In genomic region chr9:137456061-137456863, GRCh38 we compare ENCODE assay signal across 11 cellular contexts. TPM values are rescaled to one million over a fixed set of nuclear protein-coding genes. Genes with fewer than 3 reads are reported as not detected.
DNase-seq lines count a peak whose midpoint lies in the region; ATAC-seq lines count a peak whose summit lies in the region.
"Had no signal": no experiment of that assay in that cellular context is flagged by ENCODE, and none has a peak within 500 bp of the region (broad histone marks: within the 10 kb centered on the region; RNA-seq: fewer than 3 reads in every experiment).

No MANE protein-coding gene starts in this region.

- H3K9me3 Mint-ChIP-seq in activated naive CD4-positive, alpha-beta T cell treated with anti-CD3 and anti-CD28 coated beads for 36 hours, result no peaks in the 10 kb centered on the region
- H3K9me3 Mint-ChIP-seq in activated naive CD4-positive, alpha-beta T cell treated with anti-CD3 and anti-CD28 coated beads, Interleukin-2, amount 50 U/mL, for 72 hours, result no peaks in the 10 kb centered on the region
- H3K9me3 Mint-ChIP-seq in stimulated activated memory B cell treated with anti-CD40 and anti-IgM and Interleukin-4, amounts not matched to agents 10 μg/mL and 1 μg/mL and 100 μg/mL, for 72 hours, result peaks cover 5% of the 10 kb centered on the region

- peaks cover 13% of the 10 kb centered on the region for H3K36me3 Mint-ChIP-seq in activated naive CD4-positive, alpha-beta T cell treated with anti-CD3 and anti-CD28 coated beads for 36 hours (ENCODE audit: low read depth)
- no peaks in the 10 kb centered on the region for H3K36me3 Mint-ChIP-seq in activated naive CD4-positive, alpha-beta T cell treated with anti-CD3 and anti-CD28 coated beads, Interleukin-2, amount 50 U/mL, for 72 hours
- peaks cover 23% of the 10 kb centered on the region for H3K36me3 Mint-ChIP-seq in stimulated activated memory B cell treated with anti-CD40 and anti-IgM and Interleukin-4, amounts not matched to agents 10 μg/mL and 1 μg/mL and 100 μg/mL, for 72 hours

- intact Hi-C loops in activated naive CD4-positive, alpha-beta T cell treated with anti-CD3 and anti-CD28 coated beads for 36 hours (cut with micrococcal nuclease), result no loop called here

- no peak for ATAC-seq in activated naive CD4-positive, alpha-beta T cell treated with anti-CD3 and anti-CD28 coated beads, Interleukin-2, amount 50 U/mL, for 72 hours
- no peak for ATAC-seq in stimulated activated memory B cell treated with anti-CD40 and anti-IgM and Interleukin-4, amounts not matched to agents 10 μg/mL and 1 μg/mL and 100 μg/mL, for 72 hours
- ATAC-seq in HG03159 (IDR thresholded peaks at IDR 0.05; ENCODE audit: unreplicated experiment), result no peak
- ATAC-seq: esophagus mucosa had no signal

- DNase-seq in activated naive CD4-positive, alpha-beta T cell treated with anti-CD3 and anti-CD28 coated beads for 36 hours, result no peak
- no peak for DNase-seq in activated naive CD4-positive, alpha-beta T cell treated with anti-CD3 and anti-CD28 coated beads, Interleukin-2, amount 50 U/mL, for 16 hours
- DNase-seq in activated naive CD4-positive, alpha-beta T cell treated with anti-CD3 and anti-CD28 coated beads, Interleukin-2, amount 50 U/mL, for 72 hours (ENCODE audit: low spot score in 2 of 2), result peak; percentile 1 to 48
- DNase-seq in kidney glomerular epithelial cell (lab: John Stamatoyannopoulos, UW) (peak; percentile 61), NCI-H524 (lab: John Stamatoyannopoulos, UW) (no peak), NCI-H446 treated with DMSO at 0.1 percent for 48 hours (lab: John Stamatoyannopoulos, UW) (no peak)
- DNase-seq: HCEC 1CT, NCI-H2227 treated with DMSO at 0.1 percent for 48 hours had no signal

- H3K27ac Mint-ChIP-seq in activated naive CD4-positive, alpha-beta T cell treated with anti-CD3 and anti-CD28 coated beads for 36 hours, result no peak overlapping the region
- no peak overlapping the region for H3K27ac Mint-ChIP-seq in activated naive CD4-positive, alpha-beta T cell treated with anti-CD3 and anti-CD28 coated beads, Interleukin-2, amount 50 U/mL, for 72 hours
- H3K27ac Mint-ChIP-seq in stimulated activated memory B cell treated with anti-CD40 and anti-IgM and Interleukin-4, amounts not matched to agents 10 μg/mL and 1 μg/mL and 100 μg/mL, for 72 hours, result peak overlapping the region; percentile 55

- peaks cover 54% of the 10 kb centered on the region for H3K4me1 Mint-ChIP-seq in activated naive CD4-positive, alpha-beta T cell treated with anti-CD3 and anti-CD28 coated beads for 36 hours (ENCODE audit: low read depth)
- peaks cover 55% of the 10 kb centered on the region for H3K4me1 Mint-ChIP-seq in stimulated activated memory B cell treated with anti-CD40 and anti-IgM and Interleukin-4, amounts not matched to agents 10 μg/mL and 1 μg/mL and 100 μg/mL, for 72 hours

- no peaks in the 10 kb centered on the region for H3K27me3 Mint-ChIP-seq in activated naive CD4-positive, alpha-beta T cell treated with anti-CD3 and anti-CD28 coated beads for 36 hours (ENCODE audit: low read depth)
- no peaks in the 10 kb centered on the region for H3K27me3 Mint-ChIP-seq in stimulated activated memory B cell treated with anti-CD40 and anti-IgM and Interleukin-4, amounts not matched to agents 10 μg/mL and 1 μg/mL and 100 μg/mL, for 72 hours

- CTCF ChIA-PET in activated naive CD4-positive, alpha-beta T cell treated with anti-CD3 and anti-CD28 coated beads for 36 hours (lab: Charles Lee), result no interaction called here

- peak overlapping the region; percentile 22 for H3K4me3 Mint-ChIP-seq in activated naive CD4-positive, alpha-beta T cell treated with anti-CD3 and anti-CD28 coated beads for 36 hours
- H3K4me3 Mint-ChIP-seq in stimulated activated memory B cell treated with anti-CD40 and anti-IgM and Interleukin-4, amounts not matched to agents 10 μg/mL and 1 μg/mL and 100 μg/mL, for 72 hours, result peak overlapping the region; percentile 45

RNA-seq across cellular contexts. Expression of gene NSMF, which starts 2.9 kb away (rescaled TPM):
- total RNA-seq in activated naive CD4-positive, alpha-beta T cell treated with anti-CD3 and anti-CD28 coated beads for 36 hours, result 10 to 100 TPM; 33.2 to 35.7 TPM
- total RNA-seq in activated naive CD4-positive, alpha-beta T cell treated with anti-CD3 and anti-CD28 coated beads, Interleukin-2, amount 50 U/mL, for 72 hours, result 10 to 100 TPM; 12.0 to 61.3 TPM

RNA-seq across cellular contexts. Expression of gene ENTPD8, which starts 15.1 kb away (rescaled TPM):
- total RNA-seq in activated naive CD4-positive, alpha-beta T cell treated with anti-CD3 and anti-CD28 coated beads for 36 hours, result not detected
- total RNA-seq in activated naive CD4-positive, alpha-beta T cell treated with anti-CD3 and anti-CD28 coated beads, Interleukin-2, amount 50 U/mL, for 72 hours, result not detected
- total RNA-seq: esophagus mucosa had no signal

RNA-seq across cellular contexts. Expression of gene NOXA1, which starts 33.1 kb away (rescaled TPM):
- 1 to 10 TPM; 1.0 to 1.2 TPM for total RNA-seq in activated naive CD4-positive, alpha-beta T cell treated with anti-CD3 and anti-CD28 coated beads for 36 hours
- 1 to 10 TPM in 1 of 2 donors, not detected in 1; 1.5 TPM for total RNA-seq in activated naive CD4-positive, alpha-beta T cell treated with anti-CD3 and anti-CD28 coated beads, Interleukin-2, amount 50 U/mL, for 72 hours

RNA-seq across cellular contexts. Expression of gene EXD3, which starts 33.3 kb away (rescaled TPM):
- 10 to 100 TPM; 11.2 to 12.7 TPM for total RNA-seq in activated naive CD4-positive, alpha-beta T cell treated with anti-CD3 and anti-CD28 coated beads for 36 hours
- 10 to 100 TPM in 1 of 2 donors, 1 to 10 TPM in 1; 7.9 to 14.8 TPM for total RNA-seq in activated naive CD4-positive, alpha-beta T cell treated with anti-CD3 and anti-CD28 coated beads, Interleukin-2, amount 50 U/mL, for 72 hours

Comparison
In these comparisons a context has a peak if more than half of its experiments do, and no peak if none do; other contexts are left out.
1. DNase-seq: peak in activated naive CD4-positive, alpha-beta T cell treated with anti-CD3 and anti-CD28 coated beads, Interleukin-2, amount 50 U/mL, for 72 hours (2 of 2) and kidney glomerular epithelial cell (single experiment); none in activated naive CD4-positive, alpha-beta T cell treated with anti-CD3 and anti-CD28 coated beads for 36 hours (single experiment), activated naive CD4-positive, alpha-beta T cell treated with anti-CD3 and anti-CD28 coated beads, Interleukin-2, amount 50 U/mL, for 16 hours (single experiment), NCI-H524 (0 of 2) and NCI-H446 treated with DMSO at 0.1 percent for 48 hours (single experiment).